ENCODE assay signal across 3 cellular contexts in the genomic region with DNA sequence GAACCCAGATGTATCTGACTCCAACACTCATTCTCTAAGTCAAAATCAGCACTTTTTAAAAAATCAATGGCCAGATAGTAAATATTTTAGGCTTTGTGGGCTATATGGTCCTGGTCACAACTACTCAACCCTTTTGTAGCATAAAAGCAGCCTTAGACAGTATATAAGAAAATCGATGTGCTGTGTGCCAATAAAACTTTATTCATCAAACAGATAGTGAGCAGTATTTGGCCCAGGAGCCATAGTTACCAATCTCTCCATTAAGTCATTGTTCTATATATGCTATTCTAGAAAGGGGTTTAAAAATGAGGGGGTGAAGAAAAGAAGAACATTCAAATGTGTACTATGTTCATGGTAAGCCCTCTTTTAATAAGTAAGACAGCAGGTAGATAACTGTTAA.
TF ChIP-seq lines count a peak whose summit lies in the region.

No MANE protein-coding gene starts in this region.

TF ChIP-seq in HCT116, 20 proteins besides CTCF, POLR2A, EP300 and RAD21:
- no peak for TF ChIP-seq FOSL1 (IDR thresholded peaks at IDR 0.05; ENCODE audit: low read depth)
- TF ChIP-seq, protein P1, sequence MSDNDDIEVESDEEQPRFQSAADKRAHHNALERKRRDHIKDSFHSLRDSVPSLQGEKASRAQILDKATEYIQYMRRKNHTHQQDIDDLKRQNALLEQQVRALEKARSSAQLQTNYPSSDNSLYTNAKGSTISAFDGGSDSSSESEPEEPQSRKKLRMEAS (IDR thresholded peaks at IDR 0.05): no peak
- TF ChIP-seq SIN3A (IDR thresholded peaks at IDR 0.05; ENCODE audit: low read depth): no peak
- no peak for TF ChIP-seq JUND (IDR thresholded peaks at IDR 0.05)
- no peak for TF ChIP-seq CEBPB (IDR thresholded peaks at IDR 0.05; ENCODE audit: low read depth)
- TF ChIP-seq CBX3 (IDR thresholded peaks at IDR 0.05; ENCODE audit: low read depth): no peak
- no peak for TF ChIP-seq ELF1 (IDR thresholded peaks at IDR 0.05; ENCODE audit: borderline replicate concordance, low read depth)
- TF ChIP-seq, protein P2, sequence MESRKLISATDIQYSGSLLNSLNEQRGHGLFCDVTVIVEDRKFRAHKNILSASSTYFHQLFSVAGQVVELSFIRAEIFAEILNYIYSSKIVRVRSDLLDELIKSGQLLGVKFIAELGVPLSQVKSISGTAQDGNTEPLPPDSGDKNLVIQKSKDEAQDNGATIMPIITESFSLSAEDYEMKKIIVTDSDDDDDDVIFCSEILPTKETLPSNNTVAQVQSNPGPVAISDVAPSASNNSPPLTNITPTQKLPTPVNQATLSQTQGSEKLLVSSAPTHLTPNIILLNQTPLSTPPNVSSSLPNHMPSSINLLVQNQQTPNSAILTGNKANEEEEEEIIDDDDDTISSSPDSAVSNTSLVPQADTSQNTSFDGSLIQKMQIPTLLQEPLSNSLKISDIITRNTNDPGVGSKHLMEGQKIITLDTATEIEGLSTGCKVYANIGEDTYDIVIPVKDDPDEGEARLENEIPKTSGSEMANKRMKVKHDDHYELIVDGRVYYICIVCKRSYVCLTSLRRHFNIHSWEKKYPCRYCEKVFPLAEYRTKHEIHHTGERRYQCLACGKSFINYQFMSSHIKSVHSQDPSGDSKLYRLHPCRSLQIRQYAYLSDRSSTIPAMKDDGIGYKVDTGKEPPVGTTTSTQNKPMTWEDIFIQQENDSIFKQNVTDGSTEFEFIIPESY (IDR thresholded peaks at IDR 0.05; ENCODE audit: extremely low read depth, insufficient replicate concordance, low read length): no peak
- no peak for TF ChIP-seq ZNF274 (IDR thresholded peaks at IDR 0.05; ENCODE audit: low read depth, low read length)
- no peak for TF ChIP-seq REST (IDR thresholded peaks at IDR 0.05; ENCODE audit: low read depth)
- TF ChIP-seq EZH2 (IDR thresholded peaks at IDR 0.05): no peak
- TF ChIP-seq EZH2phosphoT487 (IDR thresholded peaks at IDR 0.05; ENCODE audit: borderline replicate concordance): no peak

TF ChIP-seq in K562, 482 proteins besides CTCF, POLR2A, EP300 and RAD21:
- TF ChIP-seq, protein P3, sequence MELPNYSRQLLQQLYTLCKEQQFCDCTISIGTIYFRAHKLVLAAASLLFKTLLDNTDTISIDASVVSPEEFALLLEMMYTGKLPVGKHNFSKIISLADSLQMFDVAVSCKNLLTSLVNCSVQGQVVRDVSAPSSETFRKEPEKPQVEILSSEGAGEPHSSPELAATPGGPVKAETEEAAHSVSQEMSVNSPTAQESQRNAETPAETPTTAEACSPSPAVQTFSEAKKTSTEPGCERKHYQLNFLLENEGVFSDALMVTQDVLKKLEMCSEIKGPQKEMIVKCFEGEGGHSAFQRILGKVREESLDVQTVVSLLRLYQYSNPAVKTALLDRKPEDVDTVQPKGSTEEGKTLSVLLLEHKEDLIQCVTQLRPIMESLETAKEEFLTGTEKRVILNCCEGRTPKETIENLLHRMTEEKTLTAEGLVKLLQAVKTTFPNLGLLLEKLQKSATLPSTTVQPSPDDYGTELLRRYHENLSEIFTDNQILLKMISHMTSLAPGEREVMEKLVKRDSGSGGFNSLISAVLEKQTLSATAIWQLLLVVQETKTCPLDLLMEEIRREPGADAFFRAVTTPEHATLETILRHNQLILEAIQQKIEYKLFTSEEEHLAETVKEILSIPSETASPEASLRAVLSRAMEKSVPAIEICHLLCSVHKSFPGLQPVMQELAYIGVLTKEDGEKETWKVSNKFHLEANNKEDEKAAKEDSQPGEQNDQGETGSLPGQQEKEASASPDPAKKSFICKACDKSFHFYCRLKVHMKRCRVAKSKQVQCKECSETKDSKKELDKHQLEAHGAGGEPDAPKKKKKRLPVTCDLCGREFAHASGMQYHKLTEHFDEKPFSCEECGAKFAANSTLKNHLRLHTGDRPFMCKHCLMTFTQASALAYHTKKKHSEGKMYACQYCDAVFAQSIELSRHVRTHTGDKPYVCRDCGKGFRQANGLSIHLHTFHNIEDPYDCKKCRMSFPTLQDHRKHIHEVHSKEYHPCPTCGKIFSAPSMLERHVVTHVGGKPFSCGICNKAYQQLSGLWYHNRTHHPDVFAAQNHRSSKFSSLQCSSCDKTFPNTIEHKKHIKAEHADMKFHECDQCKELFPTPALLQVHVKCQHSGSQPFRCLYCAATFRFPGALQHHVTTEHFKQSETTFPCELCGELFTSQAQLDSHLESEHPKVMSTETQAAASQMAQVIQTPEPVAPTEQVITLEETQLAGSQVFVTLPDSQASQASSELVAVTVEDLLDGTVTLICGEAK (IDR thresholded peaks at IDR 0.05): peak; percentile 80
- TF ChIP-seq, protein P3 (CRISPR knock-in tag; IDR thresholded peaks at IDR 0.05): peak; percentile 53; the same call in 1 of the 2 replicates
- TF ChIP-seq CHD2 (IDR thresholded peaks at IDR 0.05; ENCODE audit: low read depth, low read length): no peak

TF ChIP-seq in HEK293T, 16 proteins besides CTCF, POLR2A, EP300 and RAD21:
- TF ChIP-seq BHLHE40 (IDR thresholded peaks at IDR 0.05; ENCODE audit: borderline replicate concordance) (no peak), ELF4 (IDR thresholded peaks at IDR 0.05) (no peak), LEF1 (IDR thresholded peaks at IDR 0.05; ENCODE audit: borderline replicate concordance) (no peak), SUZ12 (IDR thresholded peaks at IDR 0.05) (no peak), TARDBP (IDR thresholded peaks at IDR 0.05) (no peak), ZNF384 (IDR thresholded peaks at IDR 0.05) (no peak), PKNOX1 (IDR thresholded peaks at IDR 0.05) (no peak)
TF ChIP-seq in HEK293T: peak in this region for 0.
